ENCODE assay signal across 29 cellular contexts in genomic region chr2:145930318-145930717, GRCh38.
"Had no signal": no experiment of that assay in that cellular context is flagged by ENCODE, and none has a peak within 500 bp of the region (broad histone marks: within the 10 kb centered on the region; RNA-seq: fewer than 3 reads in every experiment).

No MANE protein-coding gene starts in this region.

- H3K4me1 ChIP-seq: adrenal gland, gastrocnemius medialis, vagina had no signal

- H3K27ac ChIP-seq: adrenal gland, body of pancreas, cardiac muscle cell, coronary artery, dorsolateral prefrontal cortex, gastrocnemius medialis, spleen, thoracic aorta, vagina, VCaP had no signal

- H3K27me3 ChIP-seq: adrenal gland, body of pancreas, cardiac muscle cell, dorsolateral prefrontal cortex, gastrocnemius medialis, spleen, vagina had no signal

- H3K36me3 ChIP-seq: adrenal gland, cardiac muscle cell, gastrocnemius medialis, spleen, thoracic aorta, vagina had no signal

- DNase-seq: activated CD4-positive, alpha-beta memory T cell treated with anti-CD3 and anti-CD28 coated beads for 36 hours; activated CD4-positive, alpha-beta T cell treated with anti-CD3 and anti-CD28 coated beads, Interleukin-2, amount 10 ng/mL, durations not matched to agents 24 days and 14 days; activated CD8-positive, alpha-beta memory T cell treated with anti-CD3 and anti-CD28 coated beads, Interleukin-2, amount 50 U/mL, for 4 hours; activated effector memory CD4-positive, alpha-beta T cell treated with anti-CD3 and anti-CD28 coated beads, Interleukin-2, amount 50 U/mL, for 16 hours; activated naive CD4-positive, alpha-beta T cell treated with anti-CD3 and anti-CD28 coated beads for 36 hours; activated naive CD8-positive, alpha-beta T cell treated with anti-CD3 and anti-CD28 coated beads for 36 hours; activated T-cell treated with anti-CD3 and anti-CD28 coated beads, Interleukin-2, amount 50 U/mL, for 1 hour; adrenal gland; aorta; body of pancreas; dorsolateral prefrontal cortex; effector memory CD4-positive, alpha-beta T cell; erythroblast; gastrocnemius medialis; head of caudate nucleus; hippocampal formation; midbrain; naive thymus-derived CD4-positive, alpha-beta T cell; posterior cingulate gyrus; right cardiac atrium; spleen; stimulated activated CD4-positive, alpha-beta T cell treated with anti-CD3 and anti-CD28 coated beads, Interleukin-2, amount 100 ng/mL, for 48 hours; stimulated activated naive CD8-positive, alpha-beta T cell treated with anti-CD3 and anti-CD28 coated beads, Interleukin-15, Interleukin-2, amounts not matched to agents 100 U/mL and 50 U/mL, for 24 hours; T-helper 9 cell had no signal

- H3K4me3 ChIP-seq: adrenal gland, body of pancreas, cardiac muscle cell, coronary artery, gastrocnemius medialis, spleen, thoracic aorta, vagina had no signal

- H3K9me3 ChIP-seq: adrenal gland, body of pancreas, gastrocnemius medialis, spleen, thoracic aorta, vagina had no signal
